In genomic region chr3:143975549-143976152, GRCh38 we compare ENCODE assay signal across 8 cellular contexts. TPM values are rescaled to one million over a fixed set of nuclear protein-coding genes. Genes with fewer than 3 reads are reported as not detected.
DNase-seq lines count a peak whose midpoint lies in the region; ATAC-seq and TF ChIP-seq lines count a peak whose summit lies in the region.

No MANE protein-coding gene starts in this region.

- H3K18ac ChIP-seq in mesendoderm (ENCODE audit: low read length): no peak overlapping the region

- no peak overlapping the region for H4K8ac ChIP-seq in mesendoderm (ENCODE audit: low read depth, low read length)

- TF ChIP-seq CTCF in heart right ventricle (IDR thresholded peaks at IDR 0.05) (peak in 7 of 9 donors; percentile 43 to 71 (median 59)), breast epithelium (IDR thresholded peaks at IDR 0.05) (peak; percentile 21 to 46 (median 41))

- H4K5ac ChIP-seq in mesendoderm (ENCODE audit: low read length): no peak overlapping the region

- H3K27ac ChIP-seq in heart right ventricle (peak overlapping the region in 3 of 10 donors; percentile 15 to 94 (median 30)), breast epithelium (peak overlapping the region; percentile 56 to 97), mesendoderm (ENCODE audit: low read depth, low read length) (no peak overlapping the region)

- no peaks in the 10 kb centered on the region for H3K36me3 ChIP-seq in heart right ventricle
- H3K36me3 ChIP-seq in breast epithelium: no peaks in the 10 kb centered on the region
- H3K36me3 ChIP-seq in mesendoderm (ENCODE audit: control insufficient read depth, insufficient read depth, low read length): no peaks in the 10 kb centered on the region

- 52 to 54% methylated on average over 3 of the region's 3 CpGs for WGBS in heart right ventricle, 2 donors
- no CpG with 5 or more reads among the region's 3 CpGs for WGBS in mesendoderm (ENCODE audit: extremely low coverage, insufficient coverage, low lambda C conversion rate)

- H3K4me2 ChIP-seq in mesendoderm (ENCODE audit: low read length): no peak overlapping the region

- H3K27me3 ChIP-seq in heart right ventricle (no peaks in the 10 kb centered on the region), breast epithelium (no peaks in the 10 kb centered on the region), mesendoderm (ENCODE audit: insufficient read depth, low read length, poor library complexity) (no peaks in the 10 kb centered on the region)

- no peak overlapping the region for H2BK120ac ChIP-seq in mesendoderm (ENCODE audit: low read depth, low read length)

- H3K23ac ChIP-seq in mesendoderm (ENCODE audit: low read length): no peak overlapping the region

- H3K4me1 ChIP-seq in heart right ventricle (peaks cover 0 to 68% (median 29%) of the 10 kb centered on the region in 9 donors), breast epithelium (no peaks in the 10 kb centered on the region), mesendoderm (ENCODE audit: control insufficient read depth, low read depth, low read length) (no peaks in the 10 kb centered on the region)

- H3K4me3 ChIP-seq in heart right ventricle (peak overlapping the region in 5 of 10 donors; percentile 76 to 98 (median 90)), breast epithelium (peak overlapping the region in 2 of 3 donors; percentile 72 to 93), mesendoderm (ENCODE audit: low read length) (no peak overlapping the region)

- H2BK15ac ChIP-seq in mesendoderm (replicated peaks; ENCODE audit: low read depth): no peak overlapping the region

- peaks cover 59% of the 10 kb centered on the region for H3K79me2 ChIP-seq in mesendoderm (ENCODE audit: control insufficient read depth, insufficient read depth, low read length)

- ATAC-seq in heart right ventricle (no peak), left cardiac atrium (no peak)

- no peak overlapping the region for H2BK5ac ChIP-seq in mesendoderm (ENCODE audit: low read length)

- H3K79me1 ChIP-seq in mesendoderm (ENCODE audit: low read length): no peaks in the 10 kb centered on the region

- intact Hi-C loops in heart right ventricle (cut with DNase I): loop anchor here in 2 of 10 donors (10.0 kb wide), 2 partner anchors 799 to 1401 kb away; partner anchors contain the start of gene ATR (in 1 of the 2)
- intact Hi-C loops in left cardiac atrium (cut with DNase I): no loop called here
- intact Hi-C loops in breast epithelium (cut with DNase I; ENCODE audit: low total_unique reads): no loop called here

- TF ChIP-seq POLR2A in breast epithelium (IDR thresholded peaks at IDR 0.05): no peak

- peak in 1 of 2 donors; percentile 12 for DNase-seq in heart right ventricle
- no peak for DNase-seq in left cardiac atrium
- peak; percentile 34 for DNase-seq in NCI-H2227 (lab: John Stamatoyannopoulos, UW; ENCODE audit: unreplicated experiment)
- DNase-seq in breast epithelium (ENCODE audit: low spot score in 2 of 2): no peak
- DNase-seq in mesendoderm: peak; percentile 29
- no peak for DNase-seq in activated effector memory CD4-positive, alpha-beta T cell treated with Interleukin-2 at 50 U/mL for 16 hours
- DNase-seq in NK-92 treated with Interleukin-12 subunit alpha and Interleukin-12 subunit beta, amount 100 ng/mL, for 24 hours (lab: John Stamatoyannopoulos, UW): no peak
- no peak for DNase-seq in ureter (ENCODE audit: low spot score)

- H3K9me3 ChIP-seq in heart right ventricle (no peaks in the 10 kb centered on the region), breast epithelium (no peaks in the 10 kb centered on the region)

- no peak overlapping the region for H3K56ac ChIP-seq in mesendoderm (ENCODE audit: low read length)

- no peak overlapping the region for H3K4ac ChIP-seq in mesendoderm (ENCODE audit: low read depth, low read length)

- no peak overlapping the region for H3K9ac ChIP-seq in mesendoderm (ENCODE audit: low read length)

- no peak overlapping the region for H2AK5ac ChIP-seq in mesendoderm (ENCODE audit: low read length)

RNA-seq across cellular contexts. Expression of gene DIPK2A, which starts 4.0 kb away (rescaled TPM):
- total RNA-seq in heart right ventricle (10 to 100 TPM in 2 of 10 donors, 1 to 10 TPM in 8; 5.2 to 15.0 (median 7.8) TPM), left cardiac atrium (10 to 100 TPM; 10.4 to 12.3 TPM), breast epithelium (10 to 100 TPM; 19.8 to 39.4 (median 30.2) TPM), ureter (24.7 TPM)
- 1 to 10 TPM; 2.9 to 3.4 TPM for polyA plus RNA-seq in heart right ventricle
- polyA plus RNA-seq in mesendoderm (2013, experiment 1 of 2): 32.7 TPM
- 34.3 TPM for polyA plus RNA-seq in mesendoderm (2013, experiment 2 of 2)

Comparison
In these comparisons a context has a peak if more than half of its experiments do, and no peak if none do; other contexts are left out.
1. DNase-seq: peak in NCI-H2227 (single experiment) and mesendoderm (single experiment); none in left cardiac atrium (single experiment), breast epithelium (0 of 2), activated effector memory CD4-positive, alpha-beta T cell treated with Interleukin-2 at 50 U/mL for 16 hours (single experiment), NK-92 treated with Interleukin-12 subunit alpha and Interleukin-12 subunit beta, amount 100 ng/mL, for 24 hours (single experiment) and ureter (single experiment).